In genomic region chr11:76455331-76455730, GRCh38 we compare ENCODE assay signal across 2 cellular contexts.
TF ChIP-seq lines count a peak whose summit lies in the region.

No MANE protein-coding gene starts in this region.

TF ChIP-seq in endothelial cell of umbilical vein, 7 proteins besides CTCF, POLR2A, EP300 and RAD21:
- TF ChIP-seq GATA2 (IDR thresholded peaks at IDR 0.05; ENCODE audit: insufficient read depth, insufficient read length, low read depth, low read length): no peak
- no peak for TF ChIP-seq FOS (IDR thresholded peaks at IDR 0.05; ENCODE audit: borderline replicate concordance, insufficient read depth, low read length)
- TF ChIP-seq, protein P1, sequence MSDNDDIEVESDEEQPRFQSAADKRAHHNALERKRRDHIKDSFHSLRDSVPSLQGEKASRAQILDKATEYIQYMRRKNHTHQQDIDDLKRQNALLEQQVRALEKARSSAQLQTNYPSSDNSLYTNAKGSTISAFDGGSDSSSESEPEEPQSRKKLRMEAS (IDR thresholded peaks at IDR 0.05; ENCODE audit: insufficient read depth, insufficient read length): no peak
- TF ChIP-seq POLR2AphosphoS5 (IDR thresholded peaks at IDR 0.05; ENCODE audit: insufficient read depth, low read depth, low read length): no peak
- TF ChIP-seq EZH2 (IDR thresholded peaks at IDR 0.05; ENCODE audit: borderline replicate concordance, low read depth, low read length, severe bottlenecking): no peak
- TF ChIP-seq JUN (IDR thresholded peaks at IDR 0.05; ENCODE audit: borderline replicate concordance, insufficient read depth, insufficient read length, low read depth): no peak
- no peak for TF ChIP-seq MYC (IDR thresholded peaks at IDR 0.05; ENCODE audit: low read depth, low read length)

TF ChIP-seq in SK-N-SH treated with all-trans-retinoic acid at 6 μM for 48 hours, 23 proteins besides CTCF, POLR2A, EP300 and RAD21:
- TF ChIP-seq ZNF565 (CRISPR knock-in tag; conservative IDR thresholded peaks at IDR 0.05; ENCODE audit: low read depth) (no peak), ZFP30 (CRISPR knock-in tag; IDR thresholded peaks at IDR 0.05) (no peak), ARNTL (CRISPR knock-in tag; IDR thresholded peaks at IDR 0.05; ENCODE audit: borderline replicate concordance, low read depth) (no peak), ZNF8 (CRISPR knock-in tag; IDR thresholded peaks at IDR 0.05) (no peak), SNAI2 (CRISPR knock-in tag; IDR thresholded peaks at IDR 0.05) (no peak)
- TF ChIP-seq, protein P2, sequence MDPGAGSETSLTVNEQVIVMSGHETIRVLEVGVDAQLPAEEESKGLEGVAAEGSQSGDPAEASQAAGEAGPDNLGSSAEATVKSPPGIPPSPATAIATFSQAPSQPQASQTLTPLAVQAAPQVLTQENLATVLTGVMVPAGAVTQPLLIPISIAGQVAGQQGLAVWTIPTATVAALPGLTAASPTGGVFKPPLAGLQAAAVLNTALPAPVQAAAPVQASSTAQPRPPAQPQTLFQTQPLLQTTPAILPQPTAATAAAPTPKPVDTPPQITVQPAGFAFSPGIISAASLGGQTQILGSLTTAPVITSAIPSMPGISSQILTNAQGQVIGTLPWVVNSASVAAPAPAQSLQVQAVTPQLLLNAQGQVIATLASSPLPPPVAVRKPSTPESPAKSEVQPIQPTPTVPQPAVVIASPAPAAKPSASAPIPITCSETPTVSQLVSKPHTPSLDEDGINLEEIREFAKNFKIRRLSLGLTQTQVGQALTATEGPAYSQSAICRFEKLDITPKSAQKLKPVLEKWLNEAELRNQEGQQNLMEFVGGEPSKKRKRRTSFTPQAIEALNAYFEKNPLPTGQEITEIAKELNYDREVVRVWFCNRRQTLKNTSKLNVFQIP (CRISPR knock-in tag; IDR thresholded peaks at IDR 0.05; ENCODE audit: borderline replicate concordance, low read depth): no peak
TF ChIP-seq in SK-N-SH treated with all-trans-retinoic acid at 6 μM for 48 hours: peak in this region for 0.
